Comparison of ENCODE assay signal across 11 cellular contexts in the genomic region with DNA sequence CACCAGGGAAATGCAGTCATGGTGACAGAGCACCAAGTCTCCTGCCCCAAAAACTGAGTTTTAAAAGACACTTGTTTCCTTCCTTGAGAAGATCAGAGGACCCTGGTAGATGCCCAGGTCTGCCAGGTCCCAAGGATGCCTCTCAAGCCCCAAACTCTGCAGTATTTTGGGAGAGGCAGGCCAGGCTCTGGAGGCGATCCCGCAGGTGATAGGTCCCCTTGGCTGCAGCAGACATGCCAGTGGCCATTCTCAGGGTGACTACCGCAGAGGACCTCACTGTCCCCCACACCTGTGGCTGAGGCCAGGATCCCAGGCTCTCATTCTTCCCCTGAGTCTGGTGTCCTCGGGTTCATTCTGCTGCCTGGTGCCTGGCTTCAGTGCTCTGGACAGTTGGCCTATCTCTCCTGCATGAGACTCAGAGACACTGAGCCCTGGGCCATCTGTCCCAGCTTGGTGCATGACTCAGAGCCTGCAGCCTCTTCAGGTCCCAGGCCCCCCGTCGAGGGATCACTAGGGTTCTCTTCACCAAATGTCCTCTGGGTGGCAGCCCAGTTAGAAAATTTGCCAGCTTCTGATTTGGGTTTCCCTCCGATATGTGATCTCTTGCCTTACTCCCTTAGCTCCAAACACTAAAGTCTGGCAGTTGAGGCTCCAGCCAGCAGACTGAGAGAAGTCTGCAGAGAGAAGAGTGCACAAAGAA. TPM values are rescaled to one million over a fixed set of nuclear protein-coding genes. Genes with fewer than 3 reads are reported as not detected.
DNase-seq lines count a peak whose midpoint lies in the region; ATAC-seq, FAIRE-seq and TF ChIP-seq lines count a peak whose summit lies in the region.
"Had no signal": no experiment of that assay in that cellular context is flagged by ENCODE, and none has a peak within 500 bp of the region (broad histone marks: within the 10 kb centered on the region; RNA-seq: fewer than 3 reads in every experiment).

No MANE protein-coding gene starts in this region.

- TF ChIP-seq CTCF in GM12873 (IDR thresholded peaks at IDR 0.05; ENCODE audit: insufficient read depth, low read depth, low read length, missing control alignments) (peak; percentile 12), bronchial epithelial cell (IDR thresholded peaks at IDR 0.05; ENCODE audit: insufficient read depth, low read length, severe bottlenecking) (peak; percentile 25), osteocyte (IDR thresholded peaks at IDR 0.05) (peak; percentile 57)

- peaks cover 8% of the 10 kb centered on the region for H3K27me3 ChIP-seq in bronchial epithelial cell (ENCODE audit: control insufficient read depth, insufficient read depth, low read length)

- FAIRE-seq in bronchial epithelial cell (lab: Jason Lieb, UNC), result no peak

- H3K4me3 Mint-ChIP-seq in osteocyte (ENCODE audit: unreplicated experiment), result no peak overlapping the region
- H3K4me3 Mint-ChIP-seq: activated B cell treated with CpG ODN at 0.5 μM for 24 hours had no signal

- H3K4me3 ChIP-seq in bronchial epithelial cell (ENCODE audit: low read depth, low read length), result no peak overlapping the region
- H3K4me3 ChIP-seq: HAP-1 had no signal

- H3K27me3 Mint-ChIP-seq in osteocyte (ENCODE audit: unreplicated experiment), result no peaks in the 10 kb centered on the region
- H3K27me3 Mint-ChIP-seq: activated B cell treated with CpG ODN at 0.5 μM for 24 hours had no signal

- H3K36me3 ChIP-seq in bronchial epithelial cell (ENCODE audit: control insufficient read depth, insufficient read depth, low read length), result no peaks in the 10 kb centered on the region
- H3K36me3 ChIP-seq: HAP-1 had no signal

- no peaks in the 10 kb centered on the region for H3K36me3 Mint-ChIP-seq in osteocyte (ENCODE audit: unreplicated experiment)

- H3K4me1 Mint-ChIP-seq in osteocyte (ENCODE audit: unreplicated experiment), result peaks cover 8% of the 10 kb centered on the region
- H3K4me1 Mint-ChIP-seq: activated B cell treated with CpG ODN at 0.5 μM for 24 hours had no signal

- no peaks in the 10 kb centered on the region for H3K9me3 Mint-ChIP-seq in osteocyte (ENCODE audit: unreplicated experiment)
- H3K9me3 Mint-ChIP-seq: activated B cell treated with CpG ODN at 0.5 μM for 24 hours had no signal

- DNase-seq in NCI-H2107 (lab: John Stamatoyannopoulos, UW), result peak; percentile 51
- DNase-seq in bronchial epithelial cell (ENCODE audit: low read depth), result peak; percentile 16
- DNase-seq in osteocyte (ENCODE audit: extremely low spot score, unreplicated experiment), result no peak
- no peak for DNase-seq in activated CD4-positive, alpha-beta T cell treated with anti-CD3 and anti-CD28 coated beads for 1 hour
- DNase-seq in NCI-H1092 (lab: John Stamatoyannopoulos, UW), result no peak
- DNase-seq: activated B cell treated with CpG ODN at 0.5 μM for 24 hours; stimulated activated CD4-positive, alpha-beta T cell treated with anti-CD3 and anti-CD28 coated beads, Interleukin-4, amount 100 ng/mL, for 24 hours had no signal

- H3K27ac Mint-ChIP-seq in osteocyte (ENCODE audit: unreplicated experiment), result no peak overlapping the region
- H3K27ac Mint-ChIP-seq: activated B cell treated with CpG ODN at 0.5 μM for 24 hours had no signal

- ATAC-seq in HG02981 (IDR thresholded peaks at IDR 0.05; ENCODE audit: unreplicated experiment) (no peak), GM18520 (IDR thresholded peaks at IDR 0.05; ENCODE audit: unreplicated experiment) (no peak)

RNA-seq across cellular contexts. Expression of a gene that starts 59.7 kb away (rescaled TPM):
- total RNA-seq in bronchial epithelial cell, result 2.4 and 5.4 TPM in 2 replicates
- total RNA-seq in osteocyte, result 5.3 and 6.0 TPM in 2 replicates

Comparison
In these comparisons a context has a peak if more than half of its experiments do, and no peak if none do; other contexts are left out.
1. DNase-seq: peak in NCI-H2107 (single experiment) and bronchial epithelial cell (single experiment); none in osteocyte (single experiment), activated CD4-positive, alpha-beta T cell treated with anti-CD3 and anti-CD28 coated beads for 1 hour (single experiment) and NCI-H1092 (single experiment).
2. Peak in every context shown above with its lines, with median percentiles within 50 percentile points of each other: CTCF ChIP-seq.